In the genomic region with DNA sequence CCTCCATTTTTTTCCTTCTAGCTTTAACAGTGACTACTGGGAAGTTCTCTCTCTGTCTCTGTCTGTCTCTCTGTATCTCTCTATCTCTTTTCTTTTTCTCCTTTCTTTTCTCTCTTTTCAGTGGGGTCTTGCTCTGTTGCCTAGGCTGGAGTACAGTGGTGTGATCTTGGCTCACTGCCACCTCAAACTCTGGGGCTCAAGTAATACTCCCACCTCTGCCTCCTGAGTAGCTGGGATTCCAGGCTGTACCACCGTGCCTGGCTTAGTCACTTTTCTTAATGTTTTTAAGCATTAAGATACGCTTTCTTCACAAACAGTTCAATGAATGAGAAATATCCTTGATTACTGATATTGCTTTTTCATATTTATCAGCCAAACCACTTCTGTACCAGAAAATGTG, we compare ENCODE assay signal across 19 cellular contexts. TPM values are rescaled to one million over a fixed set of nuclear protein-coding genes. Genes with fewer than 3 reads are reported as not detected.
DNase-seq lines count a peak whose midpoint lies in the region; ATAC-seq, FAIRE-seq and TF ChIP-seq lines count a peak whose summit lies in the region.
"Had no signal": no experiment of that assay in that cellular context is flagged by ENCODE, and none has a peak within 500 bp of the region (broad histone marks: within the 10 kb centered on the region; RNA-seq: fewer than 3 reads in every experiment).

No MANE protein-coding gene starts in this region.

- H3K4me2 ChIP-seq in HepG2 (ENCODE audit: low read depth, low read length) = no peak overlapping the region
- H3K4me2 ChIP-seq: BLaER1 treated with 17β-estradiol and CSF1 and Interleukin-3, amounts not matched to agents 10 nM and 100 nM; PC-9 had no signal

- no peak overlapping the region for H2AFZ ChIP-seq in HepG2 (ENCODE audit: low read length)
- H2AFZ ChIP-seq: PC-9 had no signal

- no peak overlapping the region for H3K4me3 ChIP-seq in liver (ENCODE audit: low read depth in 1 of 3, low read length in 3 of 3)
- H3K4me3 ChIP-seq in HepG2 (replicated peaks in 1 of 3; ENCODE audit: insufficient read depth in 1 of 3, low read depth in 2 of 3, low read length in 3 of 3) = no peak overlapping the region
- no peak overlapping the region for H3K4me3 ChIP-seq in choroid plexus epithelial cell (ENCODE audit: low read depth, low read length)
- no peak overlapping the region for H3K4me3 ChIP-seq in stomach
- H3K4me3 ChIP-seq: BLaER1 treated with 17β-estradiol and CSF1 and Interleukin-3, amounts not matched to agents 10 nM and 100 nM; PC-9; SK-N-MC had no signal

- TF ChIP-seq EP300 in HepG2 (IDR thresholded peaks at IDR 0.05; ENCODE audit: low read depth in 2 of 2, low read length in 2 of 2) = no peak
- TF ChIP-seq EP300 in HepG2 (CRISPR knock-in tag; IDR thresholded peaks at IDR 0.05; ENCODE audit: borderline replicate concordance) = no peak
- TF ChIP-seq EP300 in stomach (IDR thresholded peaks at IDR 0.05) = no peak

- H3K4me1 ChIP-seq in liver (ENCODE audit: control insufficient read depth in 4 of 4, insufficient read depth in 4 of 4, low read length in 3 of 4) = peaks cover 11 to 31% (median 14%) of the 10 kb centered on the region in 4 donors
- H3K4me1 ChIP-seq in HepG2 (ENCODE audit: insufficient read depth, low read length) = peaks cover 42% of the 10 kb centered on the region
- peaks cover 26 to 55% (median 36%) of the 10 kb centered on the region in 4 donors for H3K4me1 ChIP-seq in stomach

- H3K36me3 ChIP-seq in liver (ENCODE audit: control insufficient read depth in 4 of 4, insufficient read depth in 3 of 4, low read depth in 1 of 4, low read length in 3 of 4) (peaks cover 0 to 6% (median 3%) of the 10 kb centered on the region in 4 donors), HepG2 (replicated peaks in 1 of 2; ENCODE audit: control insufficient read depth in 1 of 2, insufficient read depth in 2 of 2, low read length in 2 of 2) (peaks cover 1 to 12% of the 10 kb centered on the region in 2 experiments; a peak in 3 of 5 replicates), stomach (peaks cover 0 to 21% (median 17%) of the 10 kb centered on the region in 4 donors)

- peaks cover 36% of the 10 kb centered on the region for H3K4me1 Mint-ChIP-seq in mesothelial cell of epicardium

- no TSS peak for BruUV-seq in HepG2 (replicated peaks; lab: Mats Ljungman, UMichigan)

- H3K27me3 Mint-ChIP-seq in mesothelial cell of epicardium (ENCODE audit: low read depth) = no peaks in the 10 kb centered on the region

- intact Hi-C loops in HepG2 (cut with micrococcal nuclease; ENCODE audit: unreplicated experiment) (no loop called here), stomach (cut with DNase I; ENCODE audit: low total_unique reads) (no loop called here)

- DNase-seq in HepG2 (ENCODE audit: low spot score) (no peak), choroid plexus epithelial cell (ENCODE audit: low read depth) (peak; percentile 39), mesothelial cell of epicardium (ENCODE audit: low spot score in 2 of 2, unreplicated experiment in 2 of 2) (no peak), stomach (no peak)
- no peak for DNase-seq in stimulated activated CD4-positive, alpha-beta T cell treated with anti-CD3 and anti-CD28 coated beads, Interleukin-4, amount 100 ng/mL, for 24 hours
- DNase-seq: 8988T, EL, HCEC 1CT, KBM-7, NCI-H1092, NCI-H1694, NCI-H345, PC-9 had no signal

- H3K9me3 ChIP-seq in liver (ENCODE audit: control insufficient read depth in 4 of 4, low read length in 3 of 4) = no peaks in the 10 kb centered on the region
- no peaks in the 10 kb centered on the region for H3K9me3 ChIP-seq in HepG2 (ENCODE audit: low read length)
- no peaks in the 10 kb centered on the region for H3K9me3 ChIP-seq in stomach

- no peak overlapping the region for H3K4me3 Mint-ChIP-seq in mesothelial cell of epicardium

- no peak for FAIRE-seq in HepG2 (lab: Jason Lieb, UNC)
- FAIRE-seq: HTR-8/SVneo had no signal

- H3K27ac ChIP-seq in liver (ENCODE audit: low read depth in 1 of 2, low read length in 2 of 2) = peak overlapping the region; percentile 87
- H3K27ac ChIP-seq in HepG2 (ENCODE audit: extremely low read length, insufficient read depth, low read length) = no peak overlapping the region
- H3K27ac ChIP-seq in stomach = no peak overlapping the region
- H3K27ac ChIP-seq: BLaER1 treated with 17β-estradiol and CSF1 and Interleukin-3, amounts not matched to agents 10 nM and 100 nM; PC-9; SK-N-MC had no signal

- peak overlapping the region; percentile 18 for H3K27ac Mint-ChIP-seq in mesothelial cell of epicardium

- CTCF ChIA-PET in HepG2 (lab: Yijun Ruan, JAX; ENCODE audit: low intra/inter-chr PET ratio, low total read pairs) = no interaction called here

- H4K20me1 ChIP-seq in HepG2 (ENCODE audit: insufficient read depth, low read length) = no peaks in the 10 kb centered on the region
- H4K20me1 ChIP-seq: BLaER1 treated with 17β-estradiol and CSF1 and Interleukin-3, amounts not matched to agents 10 nM and 100 nM had no signal

- 87% methylated on average over 2 of the region's 2 CpGs for WGBS in liver
- 93% methylated on average over 2 of the region's 2 CpGs for WGBS in HepG2 (ENCODE audit: low lambda C conversion rate)
- WGBS in stomach, 5 donors = 82 to 90% (median 82%) methylated on average over 2 of the region's 2 CpGs

- peaks cover 14% of the 10 kb centered on the region for H3K36me3 Mint-ChIP-seq in mesothelial cell of epicardium

- in situ Hi-C loops in HepG2 (cut with HindIII; ENCODE audit: extremely low pct_ligation_motif_present, low pct_unique_long_range_greater_than_20kb) = no loop called here

- H3K27me3 ChIP-seq in liver (ENCODE audit: control insufficient read depth in 4 of 4, insufficient read depth in 4 of 4, low read length in 3 of 4) (no peaks in the 10 kb centered on the region), HepG2 (ENCODE audit: control insufficient read depth in 1 of 2, insufficient read depth in 2 of 2, low read length in 2 of 2) (no peaks in the 10 kb centered on the region), stomach (no peaks in the 10 kb centered on the region)
- H3K27me3 ChIP-seq: BLaER1 treated with 17β-estradiol and CSF1 and Interleukin-3, amounts not matched to agents 10 nM and 100 nM had no signal

- H3K79me2 ChIP-seq in HepG2 (ENCODE audit: insufficient read depth, low read length) = peaks cover 41% of the 10 kb centered on the region

- no peak for TF ChIP-seq RAD21 in liver (IDR thresholded peaks at IDR 0.05)
- TF ChIP-seq RAD21 in HepG2 (CRISPR knock-in tag; IDR thresholded peaks at IDR 0.05) = no peak

- POLR2A ChIA-PET in HepG2 (lab: Yijun Ruan, JAX) = interaction anchor here (0.6 kb wide), 2 partner anchors 10 to 42 kb away, joined by 3 read pairs; no protein-coding TSS in a partner anchor

- no peaks in the 10 kb centered on the region for H3K9me3 Mint-ChIP-seq in mesothelial cell of epicardium

- ATAC-seq in HepG2 (no peak), HG03039 (IDR thresholded peaks at IDR 0.05; ENCODE audit: unreplicated experiment) (no peak), HG03045 (IDR thresholded peaks at IDR 0.05; ENCODE audit: unreplicated experiment) (no peak)

- H3K9ac ChIP-seq in liver (ENCODE audit: low read depth in 1 of 2, low read length in 2 of 2) = no peak overlapping the region
- no peak overlapping the region for H3K9ac ChIP-seq in HepG2 (ENCODE audit: insufficient read depth, low read depth, low read length)
- H3K9ac ChIP-seq: BLaER1 treated with 17β-estradiol and CSF1 and Interleukin-3, amounts not matched to agents 10 nM and 100 nM had no signal

- no peak for TF ChIP-seq POLR2A in HepG2 (IDR thresholded peaks at IDR 0.05; ENCODE audit: insufficient read depth in 1 of 2, low read depth in 2 of 2, low read length in 2 of 2)
- no peak for TF ChIP-seq POLR2A in stomach (IDR thresholded peaks at IDR 0.05)

- no peak for TF ChIP-seq CTCF in liver (IDR thresholded peaks at IDR 0.05; ENCODE audit: low read depth, low read length, missing input control)
- no peak for TF ChIP-seq CTCF in HepG2 (CRISPR knock-in tag; IDR thresholded peaks at IDR 0.05)
- no peak for TF ChIP-seq CTCF in choroid plexus epithelial cell (conservative IDR thresholded peaks at IDR 0.05; ENCODE audit: low read depth, low read length)
- TF ChIP-seq CTCF in mesothelial cell of epicardium (IDR thresholded peaks at IDR 0.05; ENCODE audit: unreplicated experiment) = no peak
- no peak for TF ChIP-seq CTCF in stomach (IDR thresholded peaks at IDR 0.05)

TF ChIP-seq in liver, 16 proteins besides CTCF, POLR2A, EP300 and RAD21:
- no peak for TF ChIP-seq YY1 (IDR thresholded peaks at IDR 0.05)

TF ChIP-seq in HepG2, 621 proteins besides CTCF, POLR2A, EP300 and RAD21:
- TF ChIP-seq BRCA1 (CRISPR knock-in tag; IDR thresholded peaks at IDR 0.05) (no peak), NFE2L1 (CRISPR knock-in tag; IDR thresholded peaks at IDR 0.05; ENCODE audit: borderline replicate concordance) (no peak), MEIS1 (CRISPR knock-in tag; IDR thresholded peaks at IDR 0.05; ENCODE audit: borderline replicate concordance) (no peak)

RNA-seq across cellular contexts. Expression of gene PCCA, which starts 13.1 kb away (rescaled TPM):
- 100 to 1,000 TPM in 1 of 2 donors, 10 to 100 TPM in 1; 30.1 to 160 TPM for total RNA-seq in liver
- 10 to 100 TPM; 70.3 to 82.3 TPM for polyA plus RNA-seq in liver
- 32.2 and 34.6 TPM in 2 replicates for total RNA-seq in HepG2 (2016; rRNA removed; fragmentation: Illumina TruSeq; extraction: Trizol)
- 45.1 and 57.1 TPM in 2 replicates for total RNA-seq in HepG2 (2016; cell fraction: cytosol; rRNA removed; fragmentation: Illumina TruSeq; extraction: Trizol; ENCODE audit: low read depth)
- 33.1 and 33.7 TPM in 2 replicates for total RNA-seq in HepG2 (2016; cell fraction: insoluble cytoplasmic fraction; rRNA removed; fragmentation: Illumina TruSeq; extraction: Trizol)
- total RNA-seq in HepG2 (2016; cell fraction: membrane; rRNA removed; fragmentation: Illumina TruSeq; extraction: Trizol) = 19.0 and 22.9 TPM in 2 replicates
- 45.7 and 47.2 TPM in 2 replicates for total RNA-seq in HepG2 (2016; cell fraction: nucleus; rRNA removed; fragmentation: Illumina TruSeq; extraction: Trizol)
- 13.1 and 15.0 TPM in 2 replicates for polyA plus RNA-seq in HepG2 (2011; rRNA removed)
- polyA plus RNA-seq in HepG2 (2011; cell fraction: cytosol; rRNA removed) = 7.8 and 12.0 TPM in 2 replicates
- polyA plus RNA-seq in HepG2 (2011; cell fraction: nucleus; rRNA removed) = 12.3 and 15.8 TPM in 2 replicates
- 24.1 and 37.2 TPM in 2 replicates for polyA plus RNA-seq in HepG2 (2012)
- 4.5 and 5.4 TPM in 2 replicates for polyA plus RNA-seq in HepG2 (2016; cell fraction: cytosol; fragmentation: Illumina TruSeq; extraction: Trizol; ENCODE audit: low read depth)
- 36.3 and 36.8 TPM in 2 replicates for polyA plus RNA-seq in HepG2 (2016; cell fraction: insoluble cytoplasmic fraction; fragmentation: Illumina TruSeq; extraction: Trizol; ENCODE audit: low read depth)
- polyA plus RNA-seq in HepG2 (2016; cell fraction: membrane; fragmentation: Illumina TruSeq; extraction: Trizol; ENCODE audit: low read depth) = 6.1 and 8.5 TPM in 2 replicates
- 32.6 and 38.7 TPM in 2 replicates for polyA plus RNA-seq in HepG2 (2016; cell fraction: nucleus; fragmentation: Illumina TruSeq; extraction: Trizol; ENCODE audit: insufficient read depth, low read depth)
- 5.1 and 12.0 TPM in 2 replicates for polyA minus RNA-seq in HepG2 (2011; rRNA and poly(A)+ RNA removed; ENCODE audit: low replicate concordance)
- polyA minus RNA-seq in HepG2 (2011; cell fraction: cytosol; rRNA and poly(A)+ RNA removed) = 10.9 and 14.1 TPM in 2 replicates
- 65.3 and 67.1 TPM in 2 replicates for polyA minus RNA-seq in HepG2 (2011; cell fraction: nucleus; rRNA and poly(A)+ RNA removed)
- 38.7 to 43.0 TPM (median 41.6 TPM) in 3 replicates for total RNA-seq in mesothelial cell of epicardium
- 100 to 1,000 TPM in 3 of 5 donors, 10 to 100 TPM in 2; 76.4 to 140 (median 114) TPM for total RNA-seq in stomach
- 10 to 100 TPM; 31.4 to 42.6 (median 33.1) TPM for polyA plus RNA-seq in stomach

Comparison
In these comparisons a context has a peak if more than half of its experiments do, and no peak if none do; other contexts are left out.
1. H3K27ac ChIP-seq: peak in liver (2 of 2); none in HepG2 (single experiment) and stomach (0 of 5).